11 cellular contexts compared by ENCODE assay signal in the genomic region with DNA sequence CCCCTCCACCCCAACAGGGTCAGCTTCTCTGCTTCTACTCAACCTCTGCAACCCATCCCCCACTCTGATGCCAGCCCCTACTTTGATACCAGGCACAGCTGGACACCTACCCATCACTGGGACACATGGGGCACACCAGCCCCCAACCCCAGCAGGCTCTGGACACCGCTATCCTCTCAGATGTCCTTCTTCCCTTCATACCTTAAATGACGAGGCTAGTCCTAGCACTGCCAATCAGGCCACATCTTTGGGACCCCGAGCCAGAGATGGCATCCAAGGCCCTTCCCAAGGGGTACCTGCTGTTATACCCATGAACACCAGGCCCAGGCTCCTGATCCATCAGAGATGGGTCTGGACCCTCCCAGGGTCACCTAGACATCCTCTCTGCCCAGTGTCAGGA. TPM values are rescaled to one million over a fixed set of nuclear protein-coding genes. Genes with fewer than 3 reads are reported as not detected.
A peak's percentile ranks its signal among the peaks of the same experiment; 100 is the strongest.
DNase-seq lines count a peak whose midpoint lies in the region; ATAC-seq and TF ChIP-seq lines count a peak whose summit lies in the region.
"Had no signal": no experiment of that assay in that cellular context is flagged by ENCODE, and none has a peak within 500 bp of the region (broad histone marks: within the 10 kb centered on the region; RNA-seq: fewer than 3 reads in every experiment).

No MANE protein-coding gene starts in this region.

- H3K23ac ChIP-seq in neuronal stem cell (ENCODE audit: low read depth, low read length, poor library complexity), result no peak overlapping the region

- H3K79me2 ChIP-seq in Loucy (ENCODE audit: insufficient read depth, low read length), result peaks cover 17% of the 10 kb centered on the region; the same call in 1 of the 2 replicates

- H3K36me3 ChIP-seq in BLaER1 (peaks cover 97% of the 10 kb centered on the region), Loucy (ENCODE audit: insufficient read depth, low read length) (peaks cover 61% of the 10 kb centered on the region; the same call in 1 of the 2 replicates), neuronal stem cell (replicated peaks in 1 of 2; ENCODE audit: control insufficient read depth in 2 of 2, insufficient read depth in 2 of 2, low read length in 2 of 2) (peaks cover 53 to 93% of the 10 kb centered on the region in 2 donors)

- no peak overlapping the region for H4K91ac ChIP-seq in neuronal stem cell (ENCODE audit: low read depth, low read length, poor library complexity)

- peak overlapping the region; percentile 77 for H2AK5ac ChIP-seq in neuronal stem cell (ENCODE audit: low read depth, low read length)

- H3K27me3 ChIP-seq in BLaER1 (no peaks in the 10 kb centered on the region), Loucy (ENCODE audit: insufficient read depth, low read length, poor library complexity, severe bottlenecking) (no peaks in the 10 kb centered on the region), neuronal stem cell (ENCODE audit: control insufficient read depth in 3 of 3, insufficient read depth in 3 of 3, low read depth in 1 of 3, low read length in 3 of 3) (no peaks in the 10 kb centered on the region)

- ATAC-seq in GM18858 (IDR thresholded peaks at IDR 0.05; ENCODE audit: unreplicated experiment) (no peak), omental fat pad (ENCODE audit: low FRiP score) (no peak)

- H2BK12ac ChIP-seq in neuronal stem cell (ENCODE audit: low read length), result no peak overlapping the region

- peak overlapping the region; percentile 59 for H2BK5ac ChIP-seq in neuronal stem cell (ENCODE audit: low read length)

- no peaks in the 10 kb centered on the region for H3K27me3 Mint-ChIP-seq in chondrocyte (ENCODE audit: low read depth)
- H3K27me3 Mint-ChIP-seq: CD4-positive, alpha-beta T cell had no signal

- H3K9me3 ChIP-seq in BLaER1 (no peaks in the 10 kb centered on the region), Loucy (ENCODE audit: insufficient read depth, low read depth, low read length) (no peaks in the 10 kb centered on the region), neuronal stem cell (replicated peaks in 1 of 2; ENCODE audit: control insufficient read depth in 2 of 2, insufficient read depth in 1 of 2, low read depth in 1 of 2, low read length in 2 of 2) (no peaks in the 10 kb centered on the region)

- H3K36me3 Mint-ChIP-seq in chondrocyte (ENCODE audit: low read depth), result peaks cover 2% of the 10 kb centered on the region

- TF ChIP-seq CTCF in Loucy (conservative IDR thresholded peaks at IDR 0.05; ENCODE audit: low read length) (no peak), chondrocyte (IDR thresholded peaks at IDR 0.05) (no peak), omental fat pad (IDR thresholded peaks at IDR 0.05) (no peak)

- peak; percentile 49 for DNase-seq in chondrocyte (ENCODE audit: low spot score)
- DNase-seq in neuronal stem cell (ENCODE audit: low spot score), result no peak
- no peak for DNase-seq in SW480 (ENCODE audit: low spot score)
- DNase-seq in omental fat pad (ENCODE audit: low spot score), result no peak
- DNase-seq: DMS79 treated with DMSO at 0.1 percent for 48 hours, NCI-H1436 treated with DMSO at 0.1 percent for 48 hours had no signal

- H3K4me3 ChIP-seq in BLaER1 (no peak overlapping the region), Loucy (ENCODE audit: low read length, poor library complexity, severe bottlenecking) (no peak overlapping the region), neuronal stem cell (ENCODE audit: low read length in 2 of 2) (no peak overlapping the region)
- H3K4me3 ChIP-seq: K562 had no signal

- no peaks in the 10 kb centered on the region for H3F3A ChIP-seq in Loucy (ENCODE audit: low read depth)

- no peak overlapping the region for H3K27ac Mint-ChIP-seq in chondrocyte (ENCODE audit: unreplicated experiment)
- H3K27ac Mint-ChIP-seq: CD4-positive, alpha-beta T cell had no signal

- peaks cover 6% of the 10 kb centered on the region for H3K79me1 ChIP-seq in neuronal stem cell (ENCODE audit: low read depth, low read length)

- H3K9ac ChIP-seq in BLaER1 (0 out of 2 replicates have a peak overlapping the region, but pooled peaks have one; percentile 61), Loucy (ENCODE audit: low read depth, low read length, poor library complexity, severe bottlenecking) (peak overlapping the region; percentile 33), neuronal stem cell (ENCODE audit: low read depth, low read length, poor library complexity) (peak overlapping the region; percentile 68)

- no peak overlapping the region for H2BK120ac ChIP-seq in neuronal stem cell (ENCODE audit: low read depth, low read length)

- H2AFZ ChIP-seq in Loucy (ENCODE audit: low read length) (no peak overlapping the region), neuronal stem cell (ENCODE audit: low read length) (no peak overlapping the region)

- no peak overlapping the region for H2BK15ac ChIP-seq in neuronal stem cell (ENCODE audit: low read length)

- H4K20me1 ChIP-seq in BLaER1 (no peaks in the 10 kb centered on the region), Loucy (ENCODE audit: insufficient read depth, low read length, poor library complexity, severe bottlenecking) (peaks cover 5% of the 10 kb centered on the region)

- H3K4ac ChIP-seq in neuronal stem cell (ENCODE audit: low read length), result no peak overlapping the region

- no peaks in the 10 kb centered on the region for H3K9me3 Mint-ChIP-seq in chondrocyte (ENCODE audit: low read depth)
- H3K9me3 Mint-ChIP-seq: CD4-positive, alpha-beta T cell had no signal

- no peak overlapping the region for H4K8ac ChIP-seq in neuronal stem cell (ENCODE audit: low read depth, low read length)

- H3K18ac ChIP-seq in neuronal stem cell (ENCODE audit: low read length), result no peak overlapping the region

- H3K27ac ChIP-seq in BLaER1 (peak overlapping the region; percentile 68), neuronal stem cell (replicated peaks; ENCODE audit: low read length) (no peak overlapping the region)

- no peaks in the 10 kb centered on the region for H3K9me2 ChIP-seq in Loucy (replicated peaks; ENCODE audit: low read depth, low read length)

- WGBS in neuronal stem cell (ENCODE audit: extremely low coverage in 2 of 2, insufficient read length in 2 of 2, insufficient replicate concordance in 1 of 2), 2 donors, result no CpG with 5 or more reads among the region's 3 CpGs

- peaks cover 9% of the 10 kb centered on the region for H3K4me1 ChIP-seq in BLaER1
- peaks cover 6% of the 10 kb centered on the region for H3K4me1 ChIP-seq in Loucy (ENCODE audit: insufficient read depth, low read length, poor library complexity, severe bottlenecking)
- H3K4me1 ChIP-seq in neuronal stem cell (ENCODE audit: control insufficient read depth in 2 of 2, insufficient read depth in 1 of 2, low read depth in 1 of 2, low read length in 2 of 2), result peaks cover 0 to 4% of the 10 kb centered on the region in 2 donors

- peaks cover 3% of the 10 kb centered on the region for H3K4me1 Mint-ChIP-seq in chondrocyte (ENCODE audit: low read depth)

- no peak overlapping the region for H3K14ac ChIP-seq in neuronal stem cell (ENCODE audit: low read length)

- peak overlapping the region; percentile 78 for H3K4me2 ChIP-seq in BLaER1
- peak overlapping the region; percentile 51 for H3K4me2 ChIP-seq in Loucy (ENCODE audit: low read depth, low read length, poor library complexity, severe bottlenecking)
- no peak overlapping the region for H3K4me2 ChIP-seq in neuronal stem cell (ENCODE audit: insufficient read depth, low read length, poor library complexity, severe bottlenecking)

- H3K4me3 Mint-ChIP-seq in chondrocyte (ENCODE audit: unreplicated experiment), result no peak overlapping the region
- H3K4me3 Mint-ChIP-seq: CD4-positive, alpha-beta T cell had no signal

RNA-seq across cellular contexts. Expression of a gene that starts 10.6 kb away (rescaled TPM):
- total RNA-seq in chondrocyte, result 5.3 to 5.7 TPM (median 5.5 TPM) in 3 replicates
- 18.0 TPM for polyA plus RNA-seq in neuronal stem cell (2013, experiment 1 of 2)
- polyA plus RNA-seq in neuronal stem cell (2013, experiment 2 of 2), result 17.8 TPM
- total RNA-seq in omental fat pad, result 1 to 10 TPM in 3 of 4 donors, under 1 TPM in 1; 0.65 to 2.0 (median 1.2) TPM

RNA-seq across cellular contexts. Expression of a gene that starts 54.3 kb away (rescaled TPM):
- total RNA-seq in chondrocyte (37.5 to 39.8 TPM (median 38.3 TPM) in 3 replicates), omental fat pad (10 to 100 TPM; 29.3 to 79.7 (median 31.0) TPM)
- 37.3 TPM for polyA plus RNA-seq in neuronal stem cell (2013, experiment 1 of 2)
- polyA plus RNA-seq in neuronal stem cell (2013, experiment 2 of 2), result 36.5 TPM
